ENCODE assay signal across 7 cellular contexts in the genomic region with DNA sequence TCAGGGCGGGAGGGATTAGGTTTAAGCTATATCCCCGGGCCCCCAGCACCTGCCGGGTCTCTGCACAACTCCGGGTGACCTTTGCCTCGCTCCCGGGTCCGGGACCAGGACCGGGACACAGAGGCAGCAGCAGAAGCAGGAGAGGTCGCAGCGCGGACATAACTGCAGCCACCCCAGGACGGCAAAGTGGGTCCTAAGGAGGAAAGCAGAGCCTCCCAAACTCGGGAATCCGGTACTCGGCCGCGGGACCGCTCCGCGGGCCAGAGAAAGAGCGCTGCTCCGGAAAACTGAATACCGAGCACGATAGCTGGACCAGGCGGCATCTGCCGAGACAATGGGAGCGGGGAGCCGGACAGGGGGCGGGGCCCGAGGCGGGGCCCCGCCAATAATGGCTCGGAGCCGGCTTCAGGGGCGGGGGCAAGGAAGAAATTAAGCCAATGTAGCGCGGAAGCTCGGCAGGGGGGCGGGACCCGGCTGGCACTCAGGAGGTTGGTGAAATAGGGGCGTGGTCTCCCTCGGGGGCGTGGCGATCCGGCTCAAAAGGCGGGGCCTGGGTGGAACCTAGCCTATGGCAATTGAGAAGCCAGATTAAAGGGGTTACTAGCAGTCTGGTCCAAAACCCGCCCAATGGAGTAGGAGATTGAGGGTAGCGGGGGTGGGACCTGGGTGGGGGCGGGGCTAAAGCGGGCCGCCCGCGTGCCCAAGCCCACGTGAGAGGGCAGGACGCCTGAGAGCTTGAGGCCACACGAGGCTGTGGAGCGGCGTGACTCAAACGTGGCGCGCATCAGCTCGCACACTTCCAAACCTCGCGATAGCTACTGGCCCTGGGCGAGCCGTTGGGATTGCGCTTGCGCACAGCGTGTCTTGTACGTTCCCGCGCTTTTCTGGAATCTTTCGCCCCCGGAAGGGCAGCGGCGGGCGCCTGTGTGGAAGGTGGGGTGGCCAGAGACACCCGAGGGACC. TPM values are rescaled to one million over a fixed set of nuclear protein-coding genes. Genes with fewer than 3 reads are reported as not detected.
A peak's percentile ranks its signal among the peaks of the same experiment; 100 is the strongest.
DNase-seq lines count a peak whose midpoint lies in the region; ATAC-seq and TF ChIP-seq lines count a peak whose summit lies in the region.

A gene with protein sequence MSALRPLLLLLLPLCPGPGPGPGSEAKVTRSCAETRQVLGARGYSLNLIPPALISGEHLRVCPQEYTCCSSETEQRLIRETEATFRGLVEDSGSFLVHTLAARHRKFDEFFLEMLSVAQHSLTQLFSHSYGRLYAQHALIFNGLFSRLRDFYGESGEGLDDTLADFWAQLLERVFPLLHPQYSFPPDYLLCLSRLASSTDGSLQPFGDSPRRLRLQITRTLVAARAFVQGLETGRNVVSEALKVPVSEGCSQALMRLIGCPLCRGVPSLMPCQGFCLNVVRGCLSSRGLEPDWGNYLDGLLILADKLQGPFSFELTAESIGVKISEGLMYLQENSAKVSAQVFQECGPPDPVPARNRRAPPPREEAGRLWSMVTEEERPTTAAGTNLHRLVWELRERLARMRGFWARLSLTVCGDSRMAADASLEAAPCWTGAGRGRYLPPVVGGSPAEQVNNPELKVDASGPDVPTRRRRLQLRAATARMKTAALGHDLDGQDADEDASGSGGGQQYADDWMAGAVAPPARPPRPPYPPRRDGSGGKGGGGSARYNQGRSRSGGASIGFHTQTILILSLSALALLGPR (minus strand): TSS at position 342 of the 962 bp plus-strand sequence. CDS start 182 bp downstream, at position 160.
A gene with protein sequence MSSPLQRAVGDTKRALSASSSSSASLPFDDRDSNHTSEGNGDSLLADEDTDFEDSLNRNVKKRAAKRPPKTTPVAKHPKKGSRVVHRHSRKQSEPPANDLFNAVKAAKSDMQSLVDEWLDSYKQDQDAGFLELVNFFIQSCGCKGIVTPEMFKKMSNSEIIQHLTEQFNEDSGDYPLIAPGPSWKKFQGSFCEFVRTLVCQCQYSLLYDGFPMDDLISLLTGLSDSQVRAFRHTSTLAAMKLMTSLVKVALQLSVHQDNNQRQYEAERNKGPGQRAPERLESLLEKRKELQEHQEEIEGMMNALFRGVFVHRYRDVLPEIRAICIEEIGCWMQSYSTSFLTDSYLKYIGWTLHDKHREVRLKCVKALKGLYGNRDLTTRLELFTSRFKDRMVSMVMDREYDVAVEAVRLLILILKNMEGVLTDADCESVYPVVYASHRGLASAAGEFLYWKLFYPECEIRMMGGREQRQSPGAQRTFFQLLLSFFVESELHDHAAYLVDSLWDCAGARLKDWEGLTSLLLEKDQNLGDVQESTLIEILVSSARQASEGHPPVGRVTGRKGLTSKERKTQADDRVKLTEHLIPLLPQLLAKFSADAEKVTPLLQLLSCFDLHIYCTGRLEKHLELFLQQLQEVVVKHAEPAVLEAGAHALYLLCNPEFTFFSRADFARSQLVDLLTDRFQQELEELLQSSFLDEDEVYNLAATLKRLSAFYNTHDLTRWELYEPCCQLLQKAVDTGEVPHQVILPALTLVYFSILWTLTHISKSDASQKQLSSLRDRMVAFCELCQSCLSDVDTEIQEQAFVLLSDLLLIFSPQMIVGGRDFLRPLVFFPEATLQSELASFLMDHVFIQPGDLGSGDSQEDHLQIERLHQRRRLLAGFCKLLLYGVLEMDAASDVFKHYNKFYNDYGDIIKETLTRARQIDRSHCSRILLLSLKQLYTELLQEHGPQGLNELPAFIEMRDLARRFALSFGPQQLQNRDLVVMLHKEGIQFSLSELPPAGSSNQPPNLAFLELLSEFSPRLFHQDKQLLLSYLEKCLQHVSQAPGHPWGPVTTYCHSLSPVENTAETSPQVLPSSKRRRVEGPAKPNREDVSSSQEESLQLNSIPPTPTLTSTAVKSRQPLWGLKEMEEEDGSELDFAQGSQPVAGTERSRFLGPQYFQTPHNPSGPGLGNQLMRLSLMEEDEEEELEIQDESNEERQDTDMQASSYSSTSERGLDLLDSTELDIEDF (plus strand): TSS at position 879 of the 962 bp plus-strand sequence. CDS start 2,639 bp downstream, outside the sequence.

- TF ChIP-seq CTCF in astrocyte of the spinal cord (IDR thresholded peaks at IDR 0.05; ENCODE audit: low read depth, low read length), result no peak

- DNase-seq in NCI-H2029 (lab: John Stamatoyannopoulos, UW) (peak; percentile 95), T1000 (lab: John Stamatoyannopoulos, UW) (peak; percentile 96), astrocyte of the spinal cord (ENCODE audit: low read depth, low spot score) (peak; percentile 98), iPS DF 19.7 (ENCODE audit: low read depth, low spot score) (peak; percentile 79), sciatic nerve (ENCODE audit: low spot score) (peak; percentile 98)

- H3K4me3 ChIP-seq in astrocyte of the spinal cord (ENCODE audit: low read depth, low read length), result peak within 1 kb of the TSS; percentile 91

- in situ Hi-C loops in astrocyte of the spinal cord (cut with HindIII; ENCODE audit: low sequenced_read_pairs), result no loop called here

- peak; percentile 84 for ATAC-seq in GM18517 (IDR thresholded peaks at IDR 0.05; ENCODE audit: unreplicated experiment)
- peak; percentile 89 for ATAC-seq in HG02981 (IDR thresholded peaks at IDR 0.05; ENCODE audit: unreplicated experiment)
- peak; percentile 97 for ATAC-seq in sciatic nerve

- intact Hi-C loops in sciatic nerve (cut with DNase I), result no loop called here

RNA-seq across cellular contexts. Expression of the first gene that starts in this region (rescaled TPM):
- total RNA-seq in sciatic nerve, result 2.7 TPM

RNA-seq across cellular contexts. Expression of the second gene that starts in this region (rescaled TPM):
- 11.0 TPM for total RNA-seq in sciatic nerve

Comparison
In these comparisons a context has a peak if more than half of its experiments do, and no peak if none do; other contexts are left out.
1. Peak in every context shown above with its lines: DNase-seq, ATAC-seq and H3K4me3 ChIP-seq.